Comparison of ENCODE assay signal across 1 cellular context in genomic region chr4:26365537-26366150, GRCh38.
TF ChIP-seq lines count a peak whose summit lies in the region.

No MANE protein-coding gene starts in this region.

TF ChIP-seq in GM23338, 12 proteins besides CTCF, POLR2A, EP300 and RAD21 (continued from another document):
- TF ChIP-seq ZNF462 (CRISPR knock-in tag; IDR thresholded peaks at IDR 0.05) (no peak), EZH2phosphoT487 (IDR thresholded peaks at IDR 0.05; ENCODE audit: unreplicated experiment) (no peak), STAT1 (IDR thresholded peaks at IDR 0.05; ENCODE audit: unreplicated experiment) (no peak)
